In the genomic region with DNA sequence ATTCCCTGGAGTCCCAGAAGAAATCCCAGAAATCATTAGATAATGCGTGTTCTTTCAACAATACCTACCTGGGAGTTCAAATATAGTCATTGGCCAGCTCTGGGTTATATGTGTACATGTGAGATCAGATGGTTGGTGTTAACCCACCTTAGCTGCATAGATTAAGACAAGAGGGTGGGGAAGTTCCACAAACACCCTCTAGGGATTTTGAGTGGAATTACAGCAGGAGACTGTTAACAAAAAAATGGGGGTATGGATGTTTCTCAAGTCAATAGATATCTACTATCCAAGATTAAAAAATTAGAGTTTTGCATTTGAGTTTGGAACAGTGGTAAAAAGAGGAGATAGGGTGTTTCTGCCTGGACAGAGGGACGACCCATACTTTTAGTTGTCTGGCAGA, we compare ENCODE assay signal across 13 cellular contexts.
A peak's percentile ranks its signal among the peaks of the same experiment; 100 is the strongest.
DNase-seq lines count a peak whose midpoint lies in the region; ATAC-seq and TF ChIP-seq lines count a peak whose summit lies in the region.
"Had no signal": no experiment of that assay in that cellular context is flagged by ENCODE, and none has a peak within 500 bp of the region (broad histone marks: within the 10 kb centered on the region; RNA-seq: fewer than 3 reads in every experiment).

No MANE protein-coding gene starts in this region.

- H3K9me3 ChIP-seq in breast epithelium, result no peaks in the 10 kb centered on the region
- H3K9me3 ChIP-seq in upper lobe of right lung, result no peaks in the 10 kb centered on the region

- no peaks in the 10 kb centered on the region for H3K4me1 ChIP-seq in breast epithelium
- no peaks in the 10 kb centered on the region for H3K4me1 ChIP-seq in upper lobe of right lung
- H3K4me1 ChIP-seq: BLaER1 had no signal

- TF ChIP-seq CTCF in MCF 10A (IDR thresholded peaks at IDR 0.05; ENCODE audit: unreplicated experiment) (peak; percentile 21), breast epithelium (IDR thresholded peaks at IDR 0.05) (no peak), fibroblast of mammary gland (conservative IDR thresholded peaks at IDR 0.05; ENCODE audit: control insufficient read depth, insufficient read depth, low read depth, low read length) (peak; percentile 26), upper lobe of right lung (IDR thresholded peaks at IDR 0.05) (peak; percentile 20)

- peaks cover 13% of the 10 kb centered on the region for H3K9me3 Mint-ChIP-seq in MCF 10A (ENCODE audit: unreplicated experiment)
- H3K9me3 Mint-ChIP-seq in activated T-cell treated with anti-CD3 and anti-CD28 coated beads, Interleukin-2, amount 50 U/mL, for 24 hours, result peaks cover 3% of the 10 kb centered on the region
- H3K9me3 Mint-ChIP-seq: dendritic cell treated with granulocyte-macrophage colony-stimulating factor and Interleukin-4, amounts not matched to agents 40 ng/mL and 50 ng/mL, for 4 days had no signal

- no peak overlapping the region for H3K27ac Mint-ChIP-seq in MCF 10A (ENCODE audit: low read depth, unreplicated experiment)
- H3K27ac Mint-ChIP-seq in activated T-cell treated with anti-CD3 and anti-CD28 coated beads, Interleukin-2, amount 50 U/mL, for 24 hours, result no peak overlapping the region
- H3K27ac Mint-ChIP-seq: activated naive CD4-positive, alpha-beta T cell treated with anti-CD3 and anti-CD28 coated beads for 36 hours; dendritic cell treated with granulocyte-macrophage colony-stimulating factor and Interleukin-4, amounts not matched to agents 40 ng/mL and 50 ng/mL, for 4 days had no signal

- no peaks in the 10 kb centered on the region for H3K4me1 Mint-ChIP-seq in MCF 10A (ENCODE audit: insufficient read depth, unreplicated experiment)
- H3K4me1 Mint-ChIP-seq in activated T-cell treated with anti-CD3 and anti-CD28 coated beads, Interleukin-2, amount 50 U/mL, for 24 hours (ENCODE audit: low read depth), result no peaks in the 10 kb centered on the region

- intact Hi-C loops in MCF 10A (cut with micrococcal nuclease), result no loop called here
- intact Hi-C loops in breast epithelium (cut with DNase I; ENCODE audit: low total_unique reads), result no loop called here
- intact Hi-C loops in upper lobe of right lung (cut with DNase I), result no loop called here

- H3K36me3 ChIP-seq in breast epithelium (no peaks in the 10 kb centered on the region), upper lobe of right lung (no peaks in the 10 kb centered on the region)
- H3K36me3 ChIP-seq: BLaER1 had no signal

- ATAC-seq in upper lobe of right lung (no peak), GM18861 (IDR thresholded peaks at IDR 0.05; ENCODE audit: unreplicated experiment) (no peak)

- BruUV-seq in MCF 10A (replicated peaks; lab: Mats Ljungman, UMichigan), result no TSS peak

- POLR2A ChIA-PET in MCF 10A (lab: Yijun Ruan, JAX), result no interaction called here

- H3K27ac ChIP-seq in breast epithelium (no peak overlapping the region), upper lobe of right lung (no peak overlapping the region)
- H3K27ac ChIP-seq: BLaER1 had no signal

- DNase-seq in MCF 10A (ENCODE audit: unreplicated experiment) (peak; percentile 11), breast epithelium (ENCODE audit: low spot score in 2 of 2) (no peak), OCI-M1 (lab: John Stamatoyannopoulos, UW) (peak; percentile 21), fibroblast of mammary gland (ENCODE audit: low read depth) (peak; percentile 2), upper lobe of right lung (no peak)
- DNase-seq in activated T-cell treated with anti-CD3 and anti-CD28 coated beads, Interleukin-2, amount 50 U/mL, for 24 hours, result no peak
- DNase-seq in stimulated activated CD4-positive, alpha-beta T cell treated with anti-CD3 and anti-CD28 coated beads, Interleukin-4, amount 100 ng/mL, for 4 hours, result no peak
- DNase-seq: activated CD4-positive, alpha-beta T cell treated with anti-CD3 and anti-CD28 coated beads, Interleukin-2, amount 50 U/mL, for 1 hour; activated naive CD4-positive, alpha-beta T cell treated with anti-CD3 and anti-CD28 coated beads for 36 hours; SIG-M5 had no signal

- H3K27me3 Mint-ChIP-seq in MCF 10A (ENCODE audit: insufficient read depth, unreplicated experiment), result no peaks in the 10 kb centered on the region
- H3K27me3 Mint-ChIP-seq in activated T-cell treated with anti-CD3 and anti-CD28 coated beads, Interleukin-2, amount 50 U/mL, for 24 hours, result no peaks in the 10 kb centered on the region
- H3K27me3 Mint-ChIP-seq: dendritic cell treated with granulocyte-macrophage colony-stimulating factor and Interleukin-4, amounts not matched to agents 40 ng/mL and 50 ng/mL, for 4 days had no signal

- no peak for TF ChIP-seq POLR2A in breast epithelium (IDR thresholded peaks at IDR 0.05)

- CTCF ChIA-PET in MCF 10A (lab: Yijun Ruan, JAX), result interaction anchor here (0.6 kb wide), 1 partner anchor 198 kb away, joined by 3 read pairs; no protein-coding TSS in a partner anchor

- no peak overlapping the region for H3K4me3 Mint-ChIP-seq in MCF 10A (ENCODE audit: unreplicated experiment)
- H3K4me3 Mint-ChIP-seq in activated T-cell treated with anti-CD3 and anti-CD28 coated beads, Interleukin-2, amount 50 U/mL, for 24 hours, result no peak overlapping the region
- H3K4me3 Mint-ChIP-seq: activated naive CD4-positive, alpha-beta T cell treated with anti-CD3 and anti-CD28 coated beads for 36 hours; dendritic cell treated with granulocyte-macrophage colony-stimulating factor and Interleukin-4, amounts not matched to agents 40 ng/mL and 50 ng/mL, for 4 days had no signal

- no peaks in the 10 kb centered on the region for H3K36me3 Mint-ChIP-seq in MCF 10A (ENCODE audit: insufficient read depth, unreplicated experiment)
- H3K36me3 Mint-ChIP-seq in activated T-cell treated with anti-CD3 and anti-CD28 coated beads, Interleukin-2, amount 50 U/mL, for 24 hours (ENCODE audit: low read depth), result no peaks in the 10 kb centered on the region

- H3K4me3 ChIP-seq in breast epithelium, result no peak overlapping the region
- no peak overlapping the region for H3K4me3 ChIP-seq in fibroblast of mammary gland (ENCODE audit: control insufficient read depth, low read depth, low read length)
- H3K4me3 ChIP-seq in upper lobe of right lung, result no peak overlapping the region
- H3K4me3 ChIP-seq: BLaER1 had no signal

- H3K27me3 ChIP-seq in breast epithelium (no peaks in the 10 kb centered on the region), upper lobe of right lung (no peaks in the 10 kb centered on the region)
- H3K27me3 ChIP-seq: BLaER1 had no signal

Comparison
In these comparisons a context has a peak if more than half of its experiments do, and no peak if none do; other contexts are left out.
1. DNase-seq: peak in MCF 10A (single experiment), OCI-M1 (single experiment) and fibroblast of mammary gland (single experiment); none in breast epithelium (0 of 2), upper lobe of right lung (single experiment), activated T-cell treated with anti-CD3 and anti-CD28 coated beads, Interleukin-2, amount 50 U/mL, for 24 hours (single experiment) and stimulated activated CD4-positive, alpha-beta T cell treated with anti-CD3 and anti-CD28 coated beads, Interleukin-4, amount 100 ng/mL, for 4 hours (0 of 2).
2. CTCF ChIP-seq: peak in MCF 10A (single experiment), fibroblast of mammary gland (single experiment) and upper lobe of right lung (single experiment); none in breast epithelium (0 of 3).